Comparison of ENCODE assay signal across 8 cellular contexts in genomic region chr6:31180500-31180899, GRCh38. TPM values are rescaled to one million over a fixed set of nuclear protein-coding genes. Genes with fewer than 3 reads are reported as not detected.
A peak's percentile ranks its signal among the peaks of the same experiment; 100 is the strongest.
DNase-seq lines count a peak whose midpoint lies in the region; ATAC-seq and TF ChIP-seq lines count a peak whose summit lies in the region.

No MANE protein-coding gene starts in this region.

- H3K4me2 ChIP-seq in fibroblast of lung (ENCODE audit: extremely low read depth, insufficient read depth, low read length): no peak overlapping the region

- no peak overlapping the region for H2AFZ ChIP-seq in fibroblast of lung (ENCODE audit: low read length)

- H3K36me3 ChIP-seq in HEK293 (ENCODE audit: control insufficient read depth in 2 of 2, insufficient read depth in 1 of 2, low read length in 2 of 2) (no peaks in the 10 kb centered on the region), fibroblast of lung (ENCODE audit: control insufficient read depth, insufficient read depth, low read length) (no peaks in the 10 kb centered on the region), rectal smooth muscle tissue (ENCODE audit: control insufficient read depth, insufficient read depth, low read length) (no peaks in the 10 kb centered on the region)

- no peak overlapping the region for H3K27ac ChIP-seq in HEK293 (ENCODE audit: extremely low read depth, low read depth, low read length)
- no peak overlapping the region for H3K27ac ChIP-seq in fibroblast of lung (ENCODE audit: insufficient read depth, low read length)
- H3K27ac ChIP-seq in rectal smooth muscle tissue (ENCODE audit: low read depth, low read length): peak overlapping the region; percentile 37

- H3K27me3 ChIP-seq in fibroblast of lung (ENCODE audit: control insufficient read depth, insufficient read depth, low read length) (no peaks in the 10 kb centered on the region), rectal smooth muscle tissue (ENCODE audit: control insufficient read depth, insufficient read depth, low read length) (no peaks in the 10 kb centered on the region)

- H3K9ac ChIP-seq in fibroblast of lung (ENCODE audit: insufficient read depth, low read length): no peak overlapping the region
- no peak overlapping the region for H3K9ac ChIP-seq in rectal smooth muscle tissue (ENCODE audit: low read length)

- no peak for TF ChIP-seq CTCF in HEK293 (tag by site-specific recombination; IDR thresholded peaks at IDR 0.05)
- no peak for TF ChIP-seq CTCF in fibroblast of lung (conservative IDR thresholded peaks at IDR 0.05 in 1 of 2, IDR thresholded peaks at IDR 0.05 in 1 of 2; ENCODE audit: low read depth in 1 of 2, low read length in 2 of 2)

- no peaks in the 10 kb centered on the region for H4K20me1 ChIP-seq in fibroblast of lung (ENCODE audit: control insufficient read depth, extremely low read depth, insufficient read depth, low read length)

- peak; percentile 47 for DNase-seq in activated CD8-positive, alpha-beta memory T cell treated with anti-CD3 and anti-CD28 coated beads, Interleukin-2, amount 50 U/mL, for 4 hours
- peak; percentile 71 to 82 for DNase-seq in fibroblast of lung (ENCODE audit: low read depth in 2 of 2)
- no peak for DNase-seq in NCI-H2081 treated with DMSO at 0.1 percent for 48 hours (lab: John Stamatoyannopoulos, UW)
- no peak for DNase-seq in COR-L47 (lab: John Stamatoyannopoulos, UW)
- DNase-seq in SHP77 treated with DMSO at 0.1 percent for 48 hours (lab: John Stamatoyannopoulos, UW): no peak

- no peak for ATAC-seq in GM21360 (IDR thresholded peaks at IDR 0.05; ENCODE audit: unreplicated experiment)

- H3K4me3 ChIP-seq in HEK293 (ENCODE audit: low read depth, low read length): no peak overlapping the region
- H3K4me3 ChIP-seq in fibroblast of lung (replicated peaks in 1 of 4; ENCODE audit: control extremely low read depth in 1 of 4, insufficient read depth in 1 of 4, low read depth in 3 of 4, low read length in 4 of 4): peak overlapping the region in 2 of 4 experiments; percentile 43 to 53
- H3K4me3 ChIP-seq in rectal smooth muscle tissue (ENCODE audit: low read length): peak overlapping the region; percentile 45

- CTCF ChIA-PET in HEK293 (lab: Yijun Ruan, JAX): no interaction called here

- no peaks in the 10 kb centered on the region for H3K4me1 ChIP-seq in HEK293 (ENCODE audit: control insufficient read depth, insufficient read depth, low read length)
- peaks cover 9% of the 10 kb centered on the region for H3K4me1 ChIP-seq in fibroblast of lung (ENCODE audit: control insufficient read depth, extremely low read depth, insufficient read depth, low read length)
- no peaks in the 10 kb centered on the region for H3K4me1 ChIP-seq in rectal smooth muscle tissue (ENCODE audit: control insufficient read depth, insufficient read depth, low read length)

- POLR2A ChIA-PET in HEK293 (lab: Yijun Ruan, JAX): no interaction called here

- H3K79me2 ChIP-seq in fibroblast of lung (ENCODE audit: control insufficient read depth, insufficient read depth, low read length): no peaks in the 10 kb centered on the region

- H3K9me3 ChIP-seq in HEK293 (ENCODE audit: control insufficient read depth, insufficient read depth, low read depth, low read length): no peaks in the 10 kb centered on the region
- H3K9me3 ChIP-seq in fibroblast of lung (ENCODE audit: control insufficient read depth, insufficient read depth, low read depth, low read length): no peaks in the 10 kb centered on the region

TF ChIP-seq in HEK293, 187 proteins besides CTCF, POLR2A, EP300 and RAD21:
- TF ChIP-seq SP2 (tag by site-specific recombination; IDR thresholded peaks at IDR 0.05) (peak; percentile 23), ZNF791 (tag by site-specific recombination; IDR thresholded peaks at IDR 0.05) (no peak)

RNA-seq across cellular contexts. Expression of gene POU5F1, which starts 10.0 kb away (rescaled TPM):
- total RNA-seq in fibroblast of lung: under 0.01 TPM in 2 replicates
- 0.23 TPM in 1 of 2 replicates, not detected in the other for polyA plus RNA-seq in fibroblast of lung
- 0.09 and 0.19 TPM in 2 replicates for polyA plus RNA-seq in fibroblast of lung (2012)
- not detected in 2 replicates for polyA minus RNA-seq in fibroblast of lung (ENCODE audit: low replicate concordance)

RNA-seq across cellular contexts. Expression of gene TCF19, which starts 22.1 kb away (rescaled TPM):
- total RNA-seq in fibroblast of lung: 2.3 and 8.4 TPM in 2 replicates
- polyA plus RNA-seq in fibroblast of lung: 7.2 and 20.7 TPM in 2 replicates
- polyA plus RNA-seq in fibroblast of lung (2012): 8.6 and 26.4 TPM in 2 replicates
- polyA minus RNA-seq in fibroblast of lung (ENCODE audit: low replicate concordance): 17.7 and 32.3 TPM in 2 replicates

RNA-seq across cellular contexts. Expression of gene CCHCR1, which starts 22.9 kb away (rescaled TPM):
- total RNA-seq in fibroblast of lung: 19.0 and 19.3 TPM in 2 replicates
- polyA plus RNA-seq in fibroblast of lung: 7.4 and 8.9 TPM in 2 replicates
- 11.7 and 17.4 TPM in 2 replicates for polyA plus RNA-seq in fibroblast of lung (2012)
- 6.6 and 24.3 TPM in 2 replicates for polyA minus RNA-seq in fibroblast of lung (ENCODE audit: low replicate concordance)

RNA-seq across cellular contexts. Expression of gene PSORS1C2, which starts 41.6 kb away (rescaled TPM):
- not detected in 2 replicates for total RNA-seq in fibroblast of lung
- not detected in 2 replicates for polyA plus RNA-seq in fibroblast of lung
- not detected in 2 replicates for polyA plus RNA-seq in fibroblast of lung (2012)
- polyA minus RNA-seq in fibroblast of lung (ENCODE audit: low replicate concordance): not detected in 2 replicates

Comparison
In these comparisons a context has a peak if more than half of its experiments do, and no peak if none do; other contexts are left out.
1. DNase-seq: peak in activated CD8-positive, alpha-beta memory T cell treated with anti-CD3 and anti-CD28 coated beads, Interleukin-2, amount 50 U/mL, for 4 hours (single experiment) and fibroblast of lung (2 of 2); none in NCI-H2081 treated with DMSO at 0.1 percent for 48 hours (single experiment), COR-L47 (single experiment) and SHP77 treated with DMSO at 0.1 percent for 48 hours (single experiment).